Comparison of ENCODE assay signal across 8 cellular contexts in genomic region chr1:56578664-56578962, GRCh38. TPM values are rescaled to one million over a fixed set of nuclear protein-coding genes. Genes with fewer than 3 reads are reported as not detected.
DNase-seq lines count a peak whose midpoint lies in the region; ATAC-seq, FAIRE-seq and TF ChIP-seq lines count a peak whose summit lies in the region.

No MANE protein-coding gene starts in this region.

- H3K27me3 ChIP-seq in HUES48 (ENCODE audit: control insufficient read depth, insufficient read depth, low read length) (no peaks in the 10 kb centered on the region), bronchial epithelial cell (ENCODE audit: control insufficient read depth, insufficient read depth, low read length) (no peaks in the 10 kb centered on the region), lung (ENCODE audit: control insufficient read depth, insufficient read depth) (no peaks in the 10 kb centered on the region)

- H3K36me3 ChIP-seq in HUES48 (ENCODE audit: control insufficient read depth, insufficient read depth, low read length) = no peaks in the 10 kb centered on the region
- H3K36me3 ChIP-seq in bronchial epithelial cell (ENCODE audit: control insufficient read depth, insufficient read depth, low read length) = no peaks in the 10 kb centered on the region
- no peaks in the 10 kb centered on the region for H3K36me3 ChIP-seq in lung (ENCODE audit: control insufficient read depth in 2 of 2, insufficient read depth in 2 of 2, low read length in 2 of 2)
- no peaks in the 10 kb centered on the region for H3K36me3 ChIP-seq in urinary bladder (ENCODE audit: insufficient read depth)

- no peaks in the 10 kb centered on the region for H3K36me3 Mint-ChIP-seq in CD14-positive monocyte

- peaks cover 33% of the 10 kb centered on the region for H3K4me1 Mint-ChIP-seq in CD14-positive monocyte

- WGBS in lung, 2 donors = 0 to 1% methylated on average over 28 to 33 of the region's 33 CpGs
- WGBS in urinary bladder = 2% methylated on average over 33 of the region's 33 CpGs

- peak overlapping the region; percentile 82 for H3K9ac ChIP-seq in HUES48 (ENCODE audit: low read depth, low read length)

- peaks cover 26 to 37% (median 29%) of the 10 kb centered on the region in 3 donors for H3K27me3 Mint-ChIP-seq in CD14-positive monocyte (ENCODE audit: low read depth in 3 of 3)

- H3K9me3 ChIP-seq in HUES48 (ENCODE audit: control insufficient read depth, insufficient read depth, low read length) = no peaks in the 10 kb centered on the region
- peaks cover 0 to 2% of the 10 kb centered on the region in 2 donors for H3K9me3 ChIP-seq in lung (ENCODE audit: control insufficient read depth in 2 of 2, insufficient read depth in 1 of 2, low read length in 1 of 2)

- H3K4me3 ChIP-seq in HUES48 (ENCODE audit: low read depth, low read length) = peak overlapping the region; percentile 88
- H3K4me3 ChIP-seq in bronchial epithelial cell (ENCODE audit: low read depth, low read length) = peak overlapping the region; percentile 64
- H3K4me3 ChIP-seq in lung = peak overlapping the region; percentile 90
- H3K4me3 ChIP-seq in urinary bladder (ENCODE audit: low read depth, low read length) = peak overlapping the region; percentile 93

- TF ChIP-seq CTCF in CD14-positive monocyte (IDR thresholded peaks at IDR 0.05) = no peak
- TF ChIP-seq CTCF in bronchial epithelial cell (IDR thresholded peaks at IDR 0.05; ENCODE audit: insufficient read depth, low read length, severe bottlenecking) = no peak
- no peak for TF ChIP-seq CTCF in lung (IDR thresholded peaks at IDR 0.05; ENCODE audit: control extremely low read depth, extremely low read depth)

- H3K27ac ChIP-seq in HUES48 (ENCODE audit: low read depth, low read length) = peak overlapping the region; percentile 76
- peak overlapping the region; percentile 97 to 98 for H3K27ac ChIP-seq in lung (ENCODE audit: low read depth in 1 of 2, low read length in 1 of 2)
- H3K27ac ChIP-seq in urinary bladder (ENCODE audit: low read depth) = peak overlapping the region; percentile 90

- H3K4me1 ChIP-seq in HUES48 (ENCODE audit: control insufficient read depth, insufficient read depth, low read length) = peaks cover 43% of the 10 kb centered on the region
- peaks cover 2 to 4% of the 10 kb centered on the region in 2 donors for H3K4me1 ChIP-seq in lung (ENCODE audit: control insufficient read depth in 2 of 2, insufficient read depth in 2 of 2, low read length in 2 of 2)
- no peaks in the 10 kb centered on the region for H3K4me1 ChIP-seq in urinary bladder (ENCODE audit: insufficient read depth)

- H3K27ac Mint-ChIP-seq in CD14-positive monocyte = peak overlapping the region in 2 of 7 donors; percentile 54 to 82

- no peaks in the 10 kb centered on the region for H3K9me3 Mint-ChIP-seq in CD14-positive monocyte

- intact Hi-C loops in CD14-positive monocyte (cut with micrococcal nuclease) = loop anchor here (5.0 to 10.0 kb wide), 2 partner anchors 164 to 171 kb away; no protein-coding TSS in a partner anchor

- ATAC-seq in lung (ENCODE audit: insufficient read depth, low FRiP score) (peak; percentile 58), GM21526 (IDR thresholded peaks at IDR 0.05; ENCODE audit: low FRiP score, unreplicated experiment) (no peak)

- no peak for FAIRE-seq in bronchial epithelial cell (lab: Jason Lieb, UNC)

- H3K4me3 Mint-ChIP-seq in CD14-positive monocyte = peak overlapping the region; percentile 92 to 96

- DNase-seq in CD14-positive monocyte (ENCODE audit: low spot score) (no peak), bronchial epithelial cell (ENCODE audit: low read depth) (no peak), lung (ENCODE audit: low spot score) (no peak), AML-193 (lab: John Stamatoyannopoulos, UW) (no peak), SHP77 treated with DMSO at 0.1 percent for 48 hours (lab: John Stamatoyannopoulos, UW) (no peak)

RNA-seq across cellular contexts. Expression of gene PLPP3, which starts 0.8 kb away (rescaled TPM):
- polyA plus RNA-seq in CD14-positive monocyte (under 1 TPM in 1 of 2 donors, not detected in 1; 0.21 TPM), lung (100 to 1,000 TPM in 1 of 2 donors, 1 to 10 TPM in 1; 8.6 to 110 TPM), urinary bladder (263 TPM)
- total RNA-seq in bronchial epithelial cell (2.2 and 3.4 TPM in 2 replicates), lung (100 to 1,000 TPM; 114 to 121 TPM), urinary bladder (256 TPM)

Comparison
In these comparisons a context has a peak if more than half of its experiments do, and no peak if none do; other contexts are left out.
1. RNA of gene PLPP3, which starts 0.8 kb away (total RNA-seq): 256 TPM in urinary bladder (single experiment) and 114 to 121 TPM in lung; 2.2 to 3.4 TPM in bronchial epithelial cell; every median in the first group is over 10 times any median in the second.
2. Peak in every context shown above with its lines, with median percentiles within 50 percentile points of each other: H3K27ac ChIP-seq and H3K4me3 ChIP-seq.